21 cellular contexts compared by ENCODE assay signal in the genomic region with DNA sequence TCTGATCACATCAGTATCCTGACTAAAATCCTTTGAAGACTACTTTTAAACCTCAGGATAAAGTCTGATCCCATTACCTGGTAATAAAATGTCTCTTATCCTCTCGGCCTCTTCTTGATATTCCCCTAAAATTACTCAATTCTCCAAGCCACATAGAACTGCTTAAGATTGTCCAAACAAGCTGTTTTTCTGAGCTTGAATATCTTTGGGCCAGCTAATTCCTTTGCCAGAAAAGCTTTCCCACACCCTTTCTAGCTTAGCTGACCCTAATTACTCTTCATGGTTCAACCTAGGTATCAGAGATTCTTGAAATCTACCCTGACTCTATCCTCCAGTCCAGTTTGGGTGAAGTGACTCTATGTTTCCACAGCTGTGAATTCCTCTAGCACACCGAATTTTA.
DNase-seq lines count a peak whose midpoint lies in the region; ATAC-seq and TF ChIP-seq lines count a peak whose summit lies in the region.
"Had no signal": no experiment of that assay in that cellular context is flagged by ENCODE, and none has a peak within 500 bp of the region (broad histone marks: within the 10 kb centered on the region; RNA-seq: fewer than 3 reads in every experiment).

No MANE protein-coding gene starts in this region.

- H3K27me3 ChIP-seq in right atrium auricular region = no peaks in the 10 kb centered on the region
- H3K27me3 ChIP-seq in heart right ventricle = no peaks in the 10 kb centered on the region
- H3K27me3 ChIP-seq: BE2C; BLaER1 treated with 17β-estradiol and CSF1 and Interleukin-3, amounts not matched to agents 10 nM and 100 nM had no signal

- WGBS in heart right ventricle, 2 donors = 70 to 76% methylated on average over 2 of the region's 2 CpGs

- DNase-seq in Right ventricle myocardium superior (no peak), right atrium auricular region (ENCODE audit: low spot score) (no peak), heart right ventricle (no peak), iris pigment epithelial cell (ENCODE audit: low read depth) (peak; percentile 22), sciatic nerve (ENCODE audit: low spot score) (no peak), NCI-H2227 treated with DMSO at 0.1 percent for 48 hours (lab: John Stamatoyannopoulos, UW) (no peak)
- no peak for DNase-seq in activated T-cell treated with anti-CD3 and anti-CD28 coated beads, Interleukin-2, amount 50 U/mL, for 48 hours
- DNase-seq: AML-193; BE2C; CD4-positive, alpha-beta T cell; CD8-positive, alpha-beta memory T cell; DMS 273 treated with DMSO at 0.1 percent for 48 hours; DMS79; EL; GDM1; H9 had no signal

- H3K9me3 ChIP-seq in right atrium auricular region = no peaks in the 10 kb centered on the region
- no peaks in the 10 kb centered on the region for H3K9me3 ChIP-seq in heart right ventricle
- H3K9me3 ChIP-seq: BE2C; BLaER1 treated with 17β-estradiol and CSF1 and Interleukin-3, amounts not matched to agents 10 nM and 100 nM had no signal

- TF ChIP-seq CTCF in right atrium auricular region (IDR thresholded peaks at IDR 0.05) = no peak
- TF ChIP-seq CTCF in heart right ventricle (IDR thresholded peaks at IDR 0.05) = no peak

- H3K4me3 ChIP-seq in right atrium auricular region = no peak overlapping the region
- H3K4me3 ChIP-seq in heart right ventricle = no peak overlapping the region
- H3K4me3 ChIP-seq: BLaER1 treated with 17β-estradiol and CSF1 and Interleukin-3, amounts not matched to agents 10 nM and 100 nM; GM12878; GM23338 had no signal

- ATAC-seq in Right ventricle myocardium superior (ENCODE audit: poor library complexity) (peak; percentile 45), heart right ventricle (peak in 5 of 8 donors; percentile 17 to 81 (median 52)), sciatic nerve (peak; percentile 80), GM18858 (IDR thresholded peaks at IDR 0.05; ENCODE audit: unreplicated experiment) (no peak)
- ATAC-seq: GM12878, GM23338, HCT116 had no signal

- H3K4me1 ChIP-seq in right atrium auricular region = peaks cover 0 to 18% of the 10 kb centered on the region in 2 donors
- peaks cover 0 to 27% (median 7%) of the 10 kb centered on the region in 9 donors for H3K4me1 ChIP-seq in heart right ventricle
- H3K4me1 ChIP-seq: BE2C had no signal

- peak overlapping the region in 1 of 2 donors; percentile 8 for H3K27ac ChIP-seq in right atrium auricular region
- peak overlapping the region in 2 of 10 donors; percentile 0 to 31 for H3K27ac ChIP-seq in heart right ventricle
- H3K27ac ChIP-seq: BLaER1 treated with 17β-estradiol and CSF1 and Interleukin-3, amounts not matched to agents 10 nM and 100 nM had no signal

- no peaks in the 10 kb centered on the region for H3K36me3 ChIP-seq in right atrium auricular region
- H3K36me3 ChIP-seq in heart right ventricle = no peaks in the 10 kb centered on the region
- H3K36me3 ChIP-seq: BE2C; BLaER1 treated with 17β-estradiol and CSF1 and Interleukin-3, amounts not matched to agents 10 nM and 100 nM had no signal

- intact Hi-C loops in Right ventricle myocardium superior (cut with DNase I) = no loop called here
- intact Hi-C loops in heart right ventricle (cut with DNase I) = no loop called here
- intact Hi-C loops in sciatic nerve (cut with DNase I) = no loop called here
